Comparison of ENCODE assay signal across 9 cellular contexts in the genomic region with DNA sequence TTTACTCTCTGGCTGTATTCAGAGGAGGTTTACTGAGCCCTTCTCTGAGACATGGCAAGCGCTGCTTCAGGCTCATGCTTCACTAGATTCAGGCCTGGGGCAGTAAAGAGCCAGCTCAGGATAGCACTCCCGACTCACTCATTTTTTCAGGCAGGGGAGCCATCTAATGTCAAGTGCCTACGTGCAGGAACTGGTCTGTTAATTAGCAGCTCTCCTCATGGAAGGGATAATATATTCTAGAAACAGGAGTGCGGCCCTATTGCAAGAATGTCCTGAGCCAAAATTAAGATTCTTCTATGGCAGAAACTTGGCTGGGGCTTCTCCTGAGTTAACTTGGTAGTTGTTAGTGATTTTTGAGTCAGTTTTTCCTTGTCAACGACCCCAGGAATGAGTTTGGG.
DNase-seq lines count a peak whose midpoint lies in the region; ATAC-seq, FAIRE-seq and TF ChIP-seq lines count a peak whose summit lies in the region.
"Had no signal": no experiment of that assay in that cellular context is flagged by ENCODE, and none has a peak within 500 bp of the region (broad histone marks: within the 10 kb centered on the region; RNA-seq: fewer than 3 reads in every experiment).

No MANE protein-coding gene starts in this region.

- no peak for TF ChIP-seq POLR2A in esophagus squamous epithelium (IDR thresholded peaks at IDR 0.05)

- H3K9ac ChIP-seq in PC-3 (ENCODE audit: low read length) = peak overlapping the region; percentile 35; the same call in 1 of the 2 replicates

- ATAC-seq in PC-3 (no peak), HG03442 (IDR thresholded peaks at IDR 0.05; ENCODE audit: unreplicated experiment) (no peak)

- no peaks in the 10 kb centered on the region for H3K27me3 Mint-ChIP-seq in nephron (ENCODE audit: low read depth)

- H3K4me3 Mint-ChIP-seq in nephron = peak overlapping the region in 2 of 3 experiments; percentile 13 to 28

- H3K36me3 ChIP-seq in BE2C (peaks cover 9% of the 10 kb centered on the region), PC-3 (ENCODE audit: low read depth, low read length) (peaks cover 9% of the 10 kb centered on the region), esophagus squamous epithelium (peaks cover 0 to 3% (median 0%) of the 10 kb centered on the region in 3 donors)

- no peak overlapping the region for H2AFZ ChIP-seq in PC-3 (ENCODE audit: low read length)

- CTCF ChIA-PET in PC-3 (lab: Charles Lee) = interaction anchor here (0.8 kb wide), 1 partner anchor 44 kb away, joined by 3 read pairs; no protein-coding TSS in a partner anchor

- peaks cover 17% of the 10 kb centered on the region for H3F3A ChIP-seq in PC-3 (ENCODE audit: low read length, unreplicated experiment)

- FAIRE-seq in D721Med (lab: Jason Lieb, UNC) = no peak

- H3K9me3 ChIP-seq in BE2C (no peaks in the 10 kb centered on the region), PC-3 (ENCODE audit: low read length) (no peaks in the 10 kb centered on the region), esophagus squamous epithelium (no peaks in the 10 kb centered on the region)

- H3K36me3 Mint-ChIP-seq in nephron (ENCODE audit: low read depth) = no peaks in the 10 kb centered on the region

- H3K9me3 Mint-ChIP-seq in nephron = no peaks in the 10 kb centered on the region

- H3K27ac ChIP-seq in PC-3 (ENCODE audit: low read length) = peak overlapping the region; percentile 99
- H3K27ac ChIP-seq in esophagus squamous epithelium = peak overlapping the region; percentile 90 to 96 (median 94)

- intact Hi-C loops in PC-3 (cut with micrococcal nuclease) (loop anchor here (5.0 kb wide), 2 partner anchors 343 to 358 kb away; no protein-coding TSS in a partner anchor), esophagus squamous epithelium (cut with DNase I) (no loop called here)

- H3K4me1 ChIP-seq in BE2C (peaks cover 81% of the 10 kb centered on the region), PC-3 (ENCODE audit: insufficient read depth, low read length) (peaks cover 90% of the 10 kb centered on the region), esophagus squamous epithelium (peaks cover 60 to 98% (median 76%) of the 10 kb centered on the region in 3 donors)

- WGBS in esophagus squamous epithelium, 2 donors = 18% methylated on average over 4 to 5 of the region's 5 CpGs

- H3K4me1 Mint-ChIP-seq in nephron = peaks cover 76% of the 10 kb centered on the region

- peaks cover 73% of the 10 kb centered on the region for H3K79me2 ChIP-seq in PC-3 (ENCODE audit: low read length)

- POLR2A ChIA-PET in PC-3 (lab: Charles Lee; ENCODE audit: unreplicated experiment) = interaction anchor here (0.5 to 1.0 kb wide), 4 partner anchors 99 to 288 kb away, joined by 3 to 5 read pairs (median 3); a partner anchor contains a TSS

- peak overlapping the region; percentile 84 to 95 (median 93) for H3K27ac Mint-ChIP-seq in nephron

- no peak overlapping the region for H3K4me3 ChIP-seq in BE2C (ENCODE audit: low read depth, low read length)
- H3K4me3 ChIP-seq in PC-3 (ENCODE audit: low read length) = no peak overlapping the region
- no peak overlapping the region for H3K4me3 ChIP-seq in esophagus squamous epithelium

- no peaks in the 10 kb centered on the region for H3K27me3 ChIP-seq in BE2C
- no peaks in the 10 kb centered on the region for H3K27me3 ChIP-seq in PC-3 (ENCODE audit: low read length)
- H3K27me3 ChIP-seq in esophagus squamous epithelium = no peaks in the 10 kb centered on the region

- TF ChIP-seq CTCF in BE2C (IDR thresholded peaks at IDR 0.05; ENCODE audit: low read depth, low read length) = peak; percentile 33
- peak; percentile 21; the same call in 1 of the 2 replicates for TF ChIP-seq CTCF in PC-3 (conservative IDR thresholded peaks at IDR 0.05; ENCODE audit: low read depth, low read length)
- TF ChIP-seq CTCF in esophagus squamous epithelium (IDR thresholded peaks at IDR 0.05) = no peak
- TF ChIP-seq CTCF in nephron (IDR thresholded peaks at IDR 0.05; ENCODE audit: unreplicated experiment in 3 of 3) = no peak
- no peak for TF ChIP-seq CTCF in D721Med (IDR thresholded peaks at IDR 0.05; ENCODE audit: insufficient read depth, missing control alignments)

- peak; percentile 72 for DNase-seq in BE2C
- no peak for DNase-seq in PC-3
- no peak for DNase-seq in esophagus squamous epithelium (lab: John Stamatoyannopoulos, UW)
- no peak for DNase-seq in AG08396 (ENCODE audit: low spot score)
- no peak for DNase-seq in nucleus accumbens (lab: John Stamatoyannopoulos, UW)
- no peak for DNase-seq in D721Med (ENCODE audit: insufficient read length, low spot score)
- DNase-seq: RPMI8226 had no signal

- peak overlapping the region; percentile 41 for H3K4me2 ChIP-seq in PC-3 (ENCODE audit: low read length)

- BruUV-seq in PC-3 (replicated peaks; lab: Mats Ljungman, UMichigan) = no TSS peak

- H4K20me1 ChIP-seq in PC-3 (ENCODE audit: low read length) = no peaks in the 10 kb centered on the region

- H3K9me2 ChIP-seq in PC-3 (replicated peaks; ENCODE audit: low read length) = no peaks in the 10 kb centered on the region

Comparison
In these comparisons a context has a peak if more than half of its experiments do, and no peak if none do; other contexts are left out.
1. CTCF ChIP-seq: peak in BE2C (single experiment) and PC-3 (single experiment); none in esophagus squamous epithelium (0 of 6), nephron (0 of 3) and D721Med (single experiment).